ENCODE assay signal across 2 cellular contexts in the genomic region with DNA sequence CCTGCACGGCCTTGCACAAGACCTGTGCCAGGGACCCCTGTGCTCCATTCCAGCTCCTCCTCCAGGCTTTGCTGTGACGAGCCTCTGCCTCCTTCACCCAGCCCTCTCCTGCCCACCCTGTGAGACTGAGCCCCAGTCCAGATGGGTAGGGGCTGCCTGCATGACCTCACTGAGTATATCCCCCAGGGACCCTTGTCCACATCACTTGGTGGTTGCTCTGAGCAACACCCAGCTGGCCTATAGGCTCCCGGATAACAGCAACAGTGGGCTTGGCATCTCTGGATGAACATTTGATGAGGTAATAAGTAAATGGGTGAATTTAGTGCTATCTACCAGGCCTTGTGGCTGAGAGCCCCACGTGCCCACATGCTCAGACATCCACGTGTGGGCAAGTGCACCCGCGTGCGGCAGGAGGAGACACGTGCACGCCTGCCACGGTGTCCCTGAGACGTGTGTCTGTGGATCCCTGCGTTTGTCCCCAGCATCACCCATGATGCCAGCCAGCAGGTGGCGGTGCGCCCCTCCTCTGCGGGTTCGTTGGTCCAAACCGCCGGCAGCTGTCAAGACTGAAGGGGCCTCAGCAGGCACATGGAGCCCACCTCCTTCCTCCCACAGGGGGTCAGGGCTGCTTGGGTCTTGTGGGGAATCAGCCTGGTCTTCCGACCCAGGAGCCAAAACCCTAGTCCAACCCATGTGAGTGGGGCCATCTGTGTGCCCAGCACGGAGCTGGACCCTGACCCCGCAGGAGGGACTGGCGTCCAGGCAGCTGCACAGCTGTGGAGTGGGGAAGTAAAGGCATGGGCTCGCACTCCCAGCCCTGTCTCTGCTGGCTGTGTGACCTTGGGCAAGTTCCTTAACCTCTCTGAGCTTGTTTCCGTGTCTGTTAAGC.
TF ChIP-seq lines count a peak whose summit lies in the region.

No MANE protein-coding gene starts in this region.

TF ChIP-seq in GM23338, 12 proteins besides CTCF, POLR2A, EP300 and RAD21 (continued from another document):
- TF ChIP-seq, protein P1, sequence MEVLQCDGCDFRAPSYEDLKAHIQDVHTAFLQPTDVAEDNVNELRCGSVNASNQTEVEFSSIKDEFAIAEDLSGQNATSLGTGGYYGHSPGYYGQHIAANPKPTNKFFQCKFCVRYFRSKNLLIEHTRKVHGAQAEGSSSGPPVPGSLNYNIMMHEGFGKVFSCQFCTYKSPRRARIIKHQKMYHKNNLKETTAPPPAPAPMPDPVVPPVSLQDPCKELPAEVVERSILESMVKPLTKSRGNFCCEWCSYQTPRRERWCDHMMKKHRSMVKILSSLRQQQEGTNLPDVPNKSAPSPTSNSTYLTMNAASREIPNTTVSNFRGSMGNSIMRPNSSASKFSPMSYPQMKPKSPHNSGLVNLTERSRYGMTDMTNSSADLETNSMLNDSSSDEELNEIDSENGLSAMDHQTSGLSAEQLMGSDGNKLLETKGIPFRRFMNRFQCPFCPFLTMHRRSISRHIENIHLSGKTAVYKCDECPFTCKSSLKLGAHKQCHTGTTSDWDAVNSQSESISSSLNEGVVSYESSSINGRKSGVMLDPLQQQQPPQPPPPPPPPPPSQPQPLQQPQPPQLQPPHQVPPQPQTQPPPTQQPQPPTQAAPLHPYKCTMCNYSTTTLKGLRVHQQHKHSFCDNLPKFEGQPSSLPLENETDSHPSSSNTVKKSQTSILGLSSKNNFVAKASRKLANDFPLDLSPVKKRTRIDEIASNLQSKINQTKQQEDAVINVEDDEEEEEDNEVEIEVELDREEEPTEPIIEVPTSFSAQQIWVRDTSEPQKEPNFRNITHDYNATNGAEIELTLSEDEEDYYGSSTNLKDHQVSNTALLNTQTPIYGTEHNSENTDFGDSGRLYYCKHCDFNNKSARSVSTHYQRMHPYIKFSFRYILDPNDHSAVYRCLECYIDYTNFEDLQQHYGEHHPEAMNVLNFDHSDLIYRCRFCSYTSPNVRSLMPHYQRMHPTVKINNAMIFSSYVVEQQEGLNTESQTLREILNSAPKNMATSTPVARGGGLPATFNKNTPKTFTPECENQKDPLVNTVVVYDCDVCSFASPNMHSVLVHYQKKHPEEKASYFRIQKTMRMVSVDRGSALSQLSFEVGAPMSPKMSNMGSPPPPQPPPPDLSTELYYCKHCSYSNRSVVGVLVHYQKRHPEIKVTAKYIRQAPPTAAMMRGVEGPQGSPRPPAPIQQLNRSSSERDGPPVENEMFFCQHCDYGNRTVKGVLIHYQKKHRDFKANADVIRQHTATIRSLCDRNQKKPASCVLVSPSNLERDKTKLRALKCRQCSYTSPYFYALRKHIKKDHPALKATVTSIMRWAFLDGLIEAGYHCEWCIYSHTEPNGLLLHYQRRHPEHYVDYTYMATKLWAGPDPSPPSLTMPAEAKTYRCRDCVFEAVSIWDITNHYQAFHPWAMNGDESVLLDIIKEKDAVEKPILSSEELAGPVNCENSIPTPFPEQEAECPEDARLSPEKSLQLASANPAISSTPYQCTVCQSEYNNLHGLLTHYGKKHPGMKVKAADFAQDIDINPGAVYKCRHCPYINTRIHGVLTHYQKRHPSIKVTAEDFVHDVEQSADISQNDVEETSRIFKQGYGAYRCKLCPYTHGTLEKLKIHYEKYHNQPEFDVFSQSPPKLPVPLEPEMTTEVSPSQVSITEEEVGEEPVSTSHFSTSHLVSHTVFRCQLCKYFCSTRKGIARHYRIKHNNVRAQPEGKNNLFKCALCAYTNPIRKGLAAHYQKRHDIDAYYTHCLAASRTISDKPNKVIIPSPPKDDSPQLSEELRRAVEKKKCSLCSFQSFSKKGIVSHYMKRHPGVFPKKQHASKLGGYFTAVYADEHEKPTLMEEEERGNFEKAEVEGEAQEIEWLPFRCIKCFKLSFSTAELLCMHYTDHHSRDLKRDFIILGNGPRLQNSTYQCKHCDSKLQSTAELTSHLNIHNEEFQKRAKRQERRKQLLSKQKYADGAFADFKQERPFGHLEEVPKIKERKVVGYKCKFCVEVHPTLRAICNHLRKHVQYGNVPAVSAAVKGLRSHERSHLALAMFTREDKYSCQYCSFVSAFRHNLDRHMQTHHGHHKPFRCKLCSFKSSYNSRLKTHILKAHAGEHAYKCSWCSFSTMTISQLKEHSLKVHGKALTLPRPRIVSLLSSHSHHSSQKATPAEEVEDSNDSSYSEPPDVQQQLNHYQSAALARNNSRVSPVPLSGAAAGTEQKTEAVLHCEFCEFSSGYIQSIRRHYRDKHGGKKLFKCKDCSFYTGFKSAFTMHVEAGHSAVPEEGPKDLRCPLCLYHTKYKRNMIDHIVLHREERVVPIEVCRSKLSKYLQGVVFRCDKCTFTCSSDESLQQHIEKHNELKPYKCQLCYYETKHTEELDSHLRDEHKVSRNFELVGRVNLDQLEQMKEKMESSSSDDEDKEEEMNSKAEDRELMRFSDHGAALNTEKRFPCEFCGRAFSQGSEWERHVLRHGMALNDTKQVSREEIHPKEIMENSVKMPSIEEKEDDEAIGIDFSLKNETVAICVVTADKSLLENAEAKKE (CRISPR knock-in tag; IDR thresholded peaks at IDR 0.05) = no peak
- TF ChIP-seq JUNB (IDR thresholded peaks at IDR 0.05; ENCODE audit: unreplicated experiment) (no peak), CREB1 (CRISPR knock-in tag; IDR thresholded peaks at IDR 0.05; ENCODE audit: low read depth) (no peak)

TF ChIP-seq in K562, 482 proteins besides CTCF, POLR2A, EP300 and RAD21 (continued from another document and continues in another):
- peak; percentile 48; the same call in 1 of the 2 replicates for TF ChIP-seq PATZ1 (CRISPR knock-in tag; IDR thresholded peaks at IDR 0.05; ENCODE audit: borderline replicate concordance)
- 0 out of 2 replicates have a peak, but pooled peaks have one; percentile 20 for TF ChIP-seq RUNX1 (IDR thresholded peaks at IDR 0.05; ENCODE audit: low read depth)
- TF ChIP-seq CHD4 (IDR thresholded peaks at IDR 0.05; ENCODE audit: insufficient read depth, insufficient replicate concordance, low read depth, low read length, poor library complexity, severe bottlenecking) = peak; percentile 100
- TF ChIP-seq, protein P2, sequence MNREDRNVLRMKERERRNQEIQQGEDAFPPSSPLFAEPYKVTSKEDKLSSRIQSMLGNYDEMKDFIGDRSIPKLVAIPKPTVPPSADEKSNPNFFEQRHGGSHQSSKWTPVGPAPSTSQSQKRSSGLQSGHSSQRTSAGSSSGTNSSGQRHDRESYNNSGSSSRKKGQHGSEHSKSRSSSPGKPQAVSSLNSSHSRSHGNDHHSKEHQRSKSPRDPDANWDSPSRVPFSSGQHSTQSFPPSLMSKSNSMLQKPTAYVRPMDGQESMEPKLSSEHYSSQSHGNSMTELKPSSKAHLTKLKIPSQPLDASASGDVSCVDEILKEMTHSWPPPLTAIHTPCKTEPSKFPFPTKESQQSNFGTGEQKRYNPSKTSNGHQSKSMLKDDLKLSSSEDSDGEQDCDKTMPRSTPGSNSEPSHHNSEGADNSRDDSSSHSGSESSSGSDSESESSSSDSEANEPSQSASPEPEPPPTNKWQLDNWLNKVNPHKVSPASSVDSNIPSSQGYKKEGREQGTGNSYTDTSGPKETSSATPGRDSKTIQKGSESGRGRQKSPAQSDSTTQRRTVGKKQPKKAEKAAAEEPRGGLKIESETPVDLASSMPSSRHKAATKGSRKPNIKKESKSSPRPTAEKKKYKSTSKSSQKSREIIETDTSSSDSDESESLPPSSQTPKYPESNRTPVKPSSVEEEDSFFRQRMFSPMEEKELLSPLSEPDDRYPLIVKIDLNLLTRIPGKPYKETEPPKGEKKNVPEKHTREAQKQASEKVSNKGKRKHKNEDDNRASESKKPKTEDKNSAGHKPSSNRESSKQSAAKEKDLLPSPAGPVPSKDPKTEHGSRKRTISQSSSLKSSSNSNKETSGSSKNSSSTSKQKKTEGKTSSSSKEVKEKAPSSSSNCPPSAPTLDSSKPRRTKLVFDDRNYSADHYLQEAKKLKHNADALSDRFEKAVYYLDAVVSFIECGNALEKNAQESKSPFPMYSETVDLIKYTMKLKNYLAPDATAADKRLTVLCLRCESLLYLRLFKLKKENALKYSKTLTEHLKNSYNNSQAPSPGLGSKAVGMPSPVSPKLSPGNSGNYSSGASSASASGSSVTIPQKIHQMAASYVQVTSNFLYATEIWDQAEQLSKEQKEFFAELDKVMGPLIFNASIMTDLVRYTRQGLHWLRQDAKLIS (CRISPR knock-in tag; IDR thresholded peaks at IDR 0.05) = no peak
- TF ChIP-seq, protein P3, sequence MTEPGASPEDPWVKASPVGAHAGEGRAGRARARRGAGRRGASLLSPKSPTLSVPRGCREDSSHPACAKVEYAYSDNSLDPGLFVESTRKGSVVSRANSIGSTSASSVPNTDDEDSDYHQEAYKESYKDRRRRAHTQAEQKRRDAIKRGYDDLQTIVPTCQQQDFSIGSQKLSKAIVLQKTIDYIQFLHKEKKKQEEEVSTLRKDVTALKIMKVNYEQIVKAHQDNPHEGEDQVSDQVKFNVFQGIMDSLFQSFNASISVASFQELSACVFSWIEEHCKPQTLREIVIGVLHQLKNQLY (CRISPR knock-in tag; conservative IDR thresholded peaks at IDR 0.05) = no peak; a peak in 1 of 4 replicates
- peak; percentile 38 for TF ChIP-seq ZFX (CRISPR knock-in tag; IDR thresholded peaks at IDR 0.05)
- TF ChIP-seq HLTF (IDR thresholded peaks at IDR 0.05) = 0 out of 2 replicates have a peak, but pooled peaks have one; percentile 55
- 0 out of 2 replicates have a peak, but pooled peaks have one; percentile 1 for TF ChIP-seq ELK3 (CRISPR knock-in tag; IDR thresholded peaks at IDR 0.05)
- peak; percentile 64 for TF ChIP-seq ATF7 (IDR thresholded peaks at IDR 0.05)
- TF ChIP-seq ZNF431 (CRISPR knock-in tag; IDR thresholded peaks at IDR 0.05) = peak; percentile 71; the same call in 1 of the 2 replicates
- TF ChIP-seq TOE1 (IDR thresholded peaks at IDR 0.05; ENCODE audit: borderline replicate concordance) = no peak; the same call in 1 of the 2 replicates
- 0 out of 2 replicates have a peak, but pooled peaks have one; percentile 39 for TF ChIP-seq TOE1 (CRISPR knock-in tag; IDR thresholded peaks at IDR 0.05; ENCODE audit: borderline replicate concordance, low read depth)
- TF ChIP-seq FOXK2 (conservative IDR thresholded peaks at IDR 0.05 in 1 of 2, IDR thresholded peaks at IDR 0.05 in 1 of 2; ENCODE audit: low read depth in 2 of 2) = peak in 1 of 2 experiments; percentile 75; a peak in 1 of 4 replicates
- no peak for TF ChIP-seq NR3C1 (CRISPR knock-in tag; IDR thresholded peaks at IDR 0.05)
- TF ChIP-seq LCOR (CRISPR knock-in tag; IDR thresholded peaks at IDR 0.05) = peak; percentile 79; the same call in 1 of the 2 replicates
- TF ChIP-seq, protein P4, sequence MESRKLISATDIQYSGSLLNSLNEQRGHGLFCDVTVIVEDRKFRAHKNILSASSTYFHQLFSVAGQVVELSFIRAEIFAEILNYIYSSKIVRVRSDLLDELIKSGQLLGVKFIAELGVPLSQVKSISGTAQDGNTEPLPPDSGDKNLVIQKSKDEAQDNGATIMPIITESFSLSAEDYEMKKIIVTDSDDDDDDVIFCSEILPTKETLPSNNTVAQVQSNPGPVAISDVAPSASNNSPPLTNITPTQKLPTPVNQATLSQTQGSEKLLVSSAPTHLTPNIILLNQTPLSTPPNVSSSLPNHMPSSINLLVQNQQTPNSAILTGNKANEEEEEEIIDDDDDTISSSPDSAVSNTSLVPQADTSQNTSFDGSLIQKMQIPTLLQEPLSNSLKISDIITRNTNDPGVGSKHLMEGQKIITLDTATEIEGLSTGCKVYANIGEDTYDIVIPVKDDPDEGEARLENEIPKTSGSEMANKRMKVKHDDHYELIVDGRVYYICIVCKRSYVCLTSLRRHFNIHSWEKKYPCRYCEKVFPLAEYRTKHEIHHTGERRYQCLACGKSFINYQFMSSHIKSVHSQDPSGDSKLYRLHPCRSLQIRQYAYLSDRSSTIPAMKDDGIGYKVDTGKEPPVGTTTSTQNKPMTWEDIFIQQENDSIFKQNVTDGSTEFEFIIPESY (CRISPR knock-in tag; IDR thresholded peaks at IDR 0.05) = peak; percentile 93
- peak; percentile 12 to 45; a peak in 1 of 4 replicates for TF ChIP-seq TEAD1 (CRISPR knock-in tag; IDR thresholded peaks at IDR 0.05)
- peak; percentile 22 to 66; a peak in 2 of 4 replicates for TF ChIP-seq HDAC1 (IDR thresholded peaks at IDR 0.05)
- TF ChIP-seq CAMTA2 (CRISPR knock-in tag; conservative IDR thresholded peaks at IDR 0.05) = 0 out of 2 replicates have a peak, but pooled peaks have one; percentile 5
- TF ChIP-seq STAT5A (IDR thresholded peaks at IDR 0.05; ENCODE audit: borderline replicate concordance, low read length) = 0 out of 2 replicates have a peak, but pooled peaks have one; percentile 14
- peak; percentile 95 for TF ChIP-seq ARID2 (IDR thresholded peaks at IDR 0.05)
- no peak for TF ChIP-seq ZNF140 (CRISPR knock-in tag; IDR thresholded peaks at IDR 0.05)
